20 cellular contexts compared by ENCODE assay signal in genomic region chr3:112745567-112746248, GRCh38.
A peak's percentile ranks its signal among the peaks of the same experiment; 100 is the strongest.
DNase-seq lines count a peak whose midpoint lies in the region; ATAC-seq, FAIRE-seq and TF ChIP-seq lines count a peak whose summit lies in the region.
"Had no signal": no experiment of that assay in that cellular context is flagged by ENCODE, and none has a peak within 500 bp of the region (broad histone marks: within the 10 kb centered on the region; RNA-seq: fewer than 3 reads in every experiment).

No MANE protein-coding gene starts in this region.

- no peak overlapping the region for H3K4me3 Mint-ChIP-seq in activated T-helper 17 cell treated with anti-CD3 and anti-CD28 coated beads, Interleukin-2, amount 50 U/mL, for 72 hours
- no peak overlapping the region for H3K4me3 Mint-ChIP-seq in mesothelial cell of epicardium
- no peak overlapping the region for H3K4me3 Mint-ChIP-seq in MCF 10A (ENCODE audit: unreplicated experiment)

- TF ChIP-seq RAD21 in A549 (conservative IDR thresholded peaks at IDR 0.05 in 1 of 2, IDR thresholded peaks at IDR 0.05 in 1 of 2): no peak

- H3K27ac ChIP-seq in A549: peak overlapping the region; percentile 78 to 87
- no peak overlapping the region for H3K27ac ChIP-seq in testis
- H3K27ac ChIP-seq: C4-2B, HL-60, RWPE1 had no signal

- H3K4me2 ChIP-seq in A549: peak overlapping the region; percentile 65; the same call in 2 of the 3 replicates

- WGBS in A549 (ENCODE audit: missing lambda C conversion rate): 91% methylated on average over 4 of the region's 4 CpGs
- WGBS in testis, 2 donors: 62 to 81% methylated on average over 4 of the region's 4 CpGs

- TF ChIP-seq EP300 in A549 (IDR thresholded peaks at IDR 0.05): no peak

- POLR2A ChIA-PET in A549 (lab: Yijun Ruan, JAX) (no interaction called here), MCF 10A (lab: Yijun Ruan, JAX) (interaction anchor here (1.0 to 2.5 kb wide), 2 partner anchors 28 to 32 kb away, joined by 3 to 9 read pairs; no protein-coding TSS in a partner anchor)

- ATAC-seq in A549 (no peak), HG02610 (IDR thresholded peaks at IDR 0.05; ENCODE audit: unreplicated experiment) (peak; percentile 72)
- peak; percentile 53 for ATAC-seq in activated T-helper 17 cell treated with anti-CD3 and anti-CD28 coated beads, Interleukin-2, amount 50 U/mL, for 72 hours (replicated peaks)

- H3K36me3 Mint-ChIP-seq in activated T-helper 17 cell treated with anti-CD3 and anti-CD28 coated beads, Interleukin-2, amount 50 U/mL, for 72 hours (ENCODE audit: low read depth): no peaks in the 10 kb centered on the region
- peaks cover 3% of the 10 kb centered on the region for H3K36me3 Mint-ChIP-seq in mesothelial cell of epicardium
- H3K36me3 Mint-ChIP-seq in MCF 10A (ENCODE audit: insufficient read depth, unreplicated experiment): no peaks in the 10 kb centered on the region

- intact Hi-C loops in testis (cut with DNase I; ENCODE audit: low total_unique reads) (no loop called here), MCF 10A (cut with micrococcal nuclease) (no loop called here)

- no TSS peak for BruUV-seq in MCF 10A (replicated peaks; lab: Mats Ljungman, UMichigan)

- no peaks in the 10 kb centered on the region for H3K27me3 ChIP-seq in testis

- H3K27me3 Mint-ChIP-seq in activated T-helper 17 cell treated with anti-CD3 and anti-CD28 coated beads, Interleukin-2, amount 50 U/mL, for 72 hours: no peaks in the 10 kb centered on the region
- H3K27me3 Mint-ChIP-seq in mesothelial cell of epicardium (ENCODE audit: low read depth) (no peaks in the 10 kb centered on the region), MCF 10A (ENCODE audit: insufficient read depth, unreplicated experiment) (no peaks in the 10 kb centered on the region)

- H3K9me3 Mint-ChIP-seq in activated T-helper 17 cell treated with anti-CD3 and anti-CD28 coated beads, Interleukin-2, amount 50 U/mL, for 72 hours: no peaks in the 10 kb centered on the region
- H3K9me3 Mint-ChIP-seq in mesothelial cell of epicardium (no peaks in the 10 kb centered on the region), MCF 10A (ENCODE audit: unreplicated experiment) (no peaks in the 10 kb centered on the region)

- H3K4me3 ChIP-seq in A549 (no peak overlapping the region), testis (no peak overlapping the region)

- H3K9me3 ChIP-seq in A549: no peaks in the 10 kb centered on the region
- no peaks in the 10 kb centered on the region for H3K9me3 ChIP-seq in testis

- CTCF ChIA-PET in A549 (lab: Yijun Ruan, JAX) (interaction anchor here (0.9 to 8.6 kb wide), 8 partner anchors 11 to 245 kb away, joined by 3 to 50 read pairs (median 4); partner anchors contain the start of gene GTPBP8), MCF 10A (lab: Yijun Ruan, JAX) (interaction anchor here (0.6 to 5.6 kb wide), 6 partner anchors 11 to 103 kb away, joined by 3 to 47 read pairs (median 6); no protein-coding TSS in a partner anchor)

- peak overlapping the region; percentile 32 for H3K27ac Mint-ChIP-seq in activated T-helper 17 cell treated with anti-CD3 and anti-CD28 coated beads, Interleukin-2, amount 50 U/mL, for 72 hours
- H3K27ac Mint-ChIP-seq in mesothelial cell of epicardium (peak overlapping the region; percentile 86), MCF 10A (ENCODE audit: low read depth, unreplicated experiment) (no peak overlapping the region)

- H3K36me3 ChIP-seq in testis (ENCODE audit: low read depth, missing control alignments): no peaks in the 10 kb centered on the region

- peak; percentile 36 for FAIRE-seq in A549 (lab: Jason Lieb, UNC)
- FAIRE-seq: HTR-8/SVneo had no signal

- no peak for TF ChIP-seq POLR2A in A549 (IDR thresholded peaks at IDR 0.05; ENCODE audit: low read length)
- TF ChIP-seq POLR2A in testis (IDR thresholded peaks at IDR 0.05): no peak

- H3K4me1 Mint-ChIP-seq in activated T-helper 17 cell treated with anti-CD3 and anti-CD28 coated beads, Interleukin-2, amount 50 U/mL, for 72 hours: peaks cover 14% of the 10 kb centered on the region
- H3K4me1 Mint-ChIP-seq in mesothelial cell of epicardium: peaks cover 62% of the 10 kb centered on the region
- H3K4me1 Mint-ChIP-seq in MCF 10A (ENCODE audit: insufficient read depth, unreplicated experiment): peaks cover 6% of the 10 kb centered on the region

- no peak for DNase-seq in A549 (ENCODE audit: low read depth in 1 of 2, low spot score in 1 of 2)
- DNase-seq in mesothelial cell of epicardium (ENCODE audit: low spot score in 2 of 2, unreplicated experiment in 2 of 2): no peak
- no peak for DNase-seq in testis
- no peak for DNase-seq in MCF 10A (ENCODE audit: unreplicated experiment)
- DNase-seq in stimulated activated CD4-positive, alpha-beta T cell treated with anti-CD3 and anti-CD28 coated beads, Interleukin-15, amount 100 ng/mL, for 24 hours: no peak
- DNase-seq: COR-L47; DMS153; MV-4-11; NCI-H1417; NCI-H187 treated with DMSO at 0.1 percent for 48 hours; NCI-H2171; NCI-H446 treated with DMSO at 0.1 percent for 48 hours; NK-92 treated with Interleukin-12 subunit alpha and Interleukin-12 subunit beta, amount 100 ng/mL, for 24 hours; OCI-M1 had no signal

- TF ChIP-seq CTCF in A549 (IDR thresholded peaks at IDR 0.05): no peak
- TF ChIP-seq CTCF in mesothelial cell of epicardium (IDR thresholded peaks at IDR 0.05; ENCODE audit: unreplicated experiment): no peak
- TF ChIP-seq CTCF in testis (IDR thresholded peaks at IDR 0.05): no peak
- TF ChIP-seq CTCF in MCF 10A (IDR thresholded peaks at IDR 0.05; ENCODE audit: unreplicated experiment): no peak

- H3K4me1 ChIP-seq in A549: peaks cover 42% of the 10 kb centered on the region
- H3K4me1 ChIP-seq in testis: no peaks in the 10 kb centered on the region

TF ChIP-seq in A549, 52 proteins besides CTCF, POLR2A, EP300 and RAD21:
- TF ChIP-seq CBX2 (IDR thresholded peaks at IDR 0.05; ENCODE audit: borderline replicate concordance, low read depth) (no peak), EHF (CRISPR knock-in tag; IDR thresholded peaks at IDR 0.05) (no peak), ESRRA (IDR thresholded peaks at IDR 0.05; ENCODE audit: borderline replicate concordance, low read length) (no peak), HEYL (CRISPR knock-in tag; IDR thresholded peaks at IDR 0.05) (no peak), ZNF302 (CRISPR knock-in tag; IDR thresholded peaks at IDR 0.05) (no peak), HOXA7 (CRISPR knock-in tag; IDR thresholded peaks at IDR 0.05) (no peak), NPAS2 (CRISPR knock-in tag; IDR thresholded peaks at IDR 0.05; ENCODE audit: borderline replicate concordance) (no peak), FOXS1 (CRISPR knock-in tag; IDR thresholded peaks at IDR 0.05) (no peak), USF2 (IDR thresholded peaks at IDR 0.05) (no peak), CHD4 (IDR thresholded peaks at IDR 0.05; ENCODE audit: borderline replicate concordance) (no peak), RNF2 (IDR thresholded peaks at IDR 0.05; ENCODE audit: borderline replicate concordance, low read depth) (no peak), MAZ (IDR thresholded peaks at IDR 0.05; ENCODE audit: borderline replicate concordance, low read depth, low read length) (no peak), ZC3H11A (IDR thresholded peaks at IDR 0.05) (no peak), KDM1A (IDR thresholded peaks at IDR 0.05; ENCODE audit: low read depth) (no peak)
TF ChIP-seq in A549: peak in this region for 0.

Comparison
In these comparisons a context has a peak if more than half of its experiments do, and no peak if none do; other contexts are left out.
1. ATAC-seq: peak in HG02610 (single experiment) and activated T-helper 17 cell treated with anti-CD3 and anti-CD28 coated beads, Interleukin-2, amount 50 U/mL, for 72 hours (single experiment); none in A549 (0 of 2).
2. H3K27ac ChIP-seq: peak in A549 (2 of 2); none in testis (0 of 2).